ENCODE assay signal across 3 cellular contexts in the genomic region with DNA sequence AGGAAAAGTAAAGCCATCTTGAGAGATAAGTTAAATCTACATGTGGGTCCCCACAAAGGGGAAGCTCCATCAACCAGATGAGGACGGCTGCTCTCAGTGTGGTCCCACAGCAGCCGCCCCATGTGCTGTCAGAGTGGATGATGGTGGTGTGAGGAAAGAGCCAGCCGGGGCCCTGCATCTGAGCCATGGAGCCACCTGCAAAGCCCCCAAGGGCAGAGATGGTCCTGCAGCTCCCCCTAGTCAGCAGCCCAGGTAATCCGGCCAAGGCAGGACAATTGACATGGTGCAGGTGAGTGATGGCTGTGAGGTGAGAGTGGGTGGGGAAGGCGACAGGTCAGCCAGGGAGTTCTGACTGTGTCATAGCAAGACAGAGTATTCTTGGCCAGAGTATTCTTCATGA.
TF ChIP-seq lines count a peak whose summit lies in the region.

No MANE protein-coding gene starts in this region.

TF ChIP-seq in SK-N-SH, 30 proteins besides CTCF, POLR2A, EP300 and RAD21 (continued from another document):
- TF ChIP-seq, protein P1, sequence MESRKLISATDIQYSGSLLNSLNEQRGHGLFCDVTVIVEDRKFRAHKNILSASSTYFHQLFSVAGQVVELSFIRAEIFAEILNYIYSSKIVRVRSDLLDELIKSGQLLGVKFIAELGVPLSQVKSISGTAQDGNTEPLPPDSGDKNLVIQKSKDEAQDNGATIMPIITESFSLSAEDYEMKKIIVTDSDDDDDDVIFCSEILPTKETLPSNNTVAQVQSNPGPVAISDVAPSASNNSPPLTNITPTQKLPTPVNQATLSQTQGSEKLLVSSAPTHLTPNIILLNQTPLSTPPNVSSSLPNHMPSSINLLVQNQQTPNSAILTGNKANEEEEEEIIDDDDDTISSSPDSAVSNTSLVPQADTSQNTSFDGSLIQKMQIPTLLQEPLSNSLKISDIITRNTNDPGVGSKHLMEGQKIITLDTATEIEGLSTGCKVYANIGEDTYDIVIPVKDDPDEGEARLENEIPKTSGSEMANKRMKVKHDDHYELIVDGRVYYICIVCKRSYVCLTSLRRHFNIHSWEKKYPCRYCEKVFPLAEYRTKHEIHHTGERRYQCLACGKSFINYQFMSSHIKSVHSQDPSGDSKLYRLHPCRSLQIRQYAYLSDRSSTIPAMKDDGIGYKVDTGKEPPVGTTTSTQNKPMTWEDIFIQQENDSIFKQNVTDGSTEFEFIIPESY (IDR thresholded peaks at IDR 0.05; ENCODE audit: borderline replicate concordance, low read depth): no peak
- TF ChIP-seq GATA2 (CRISPR knock-in tag; IDR thresholded peaks at IDR 0.05) (no peak), GABPA (IDR thresholded peaks at IDR 0.05; ENCODE audit: low read depth) (no peak), YY1 (IDR thresholded peaks at IDR 0.05; ENCODE audit: low read depth) (no peak), MXI1 (IDR thresholded peaks at IDR 0.05; ENCODE audit: low read depth, low read length) (no peak)
- TF ChIP-seq, protein P2, sequence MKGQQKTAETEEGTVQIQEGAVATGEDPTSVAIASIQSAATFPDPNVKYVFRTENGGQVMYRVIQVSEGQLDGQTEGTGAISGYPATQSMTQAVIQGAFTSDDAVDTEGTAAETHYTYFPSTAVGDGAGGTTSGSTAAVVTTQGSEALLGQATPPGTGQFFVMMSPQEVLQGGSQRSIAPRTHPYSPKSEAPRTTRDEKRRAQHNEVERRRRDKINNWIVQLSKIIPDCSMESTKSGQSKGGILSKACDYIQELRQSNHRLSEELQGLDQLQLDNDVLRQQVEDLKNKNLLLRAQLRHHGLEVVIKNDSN (IDR thresholded peaks at IDR 0.05; ENCODE audit: borderline replicate concordance, low read depth): no peak

TF ChIP-seq in SK-N-SH treated with all-trans-retinoic acid at 6 μM for 48 hours, 23 proteins besides CTCF, POLR2A, EP300 and RAD21:
- TF ChIP-seq, protein P3, sequence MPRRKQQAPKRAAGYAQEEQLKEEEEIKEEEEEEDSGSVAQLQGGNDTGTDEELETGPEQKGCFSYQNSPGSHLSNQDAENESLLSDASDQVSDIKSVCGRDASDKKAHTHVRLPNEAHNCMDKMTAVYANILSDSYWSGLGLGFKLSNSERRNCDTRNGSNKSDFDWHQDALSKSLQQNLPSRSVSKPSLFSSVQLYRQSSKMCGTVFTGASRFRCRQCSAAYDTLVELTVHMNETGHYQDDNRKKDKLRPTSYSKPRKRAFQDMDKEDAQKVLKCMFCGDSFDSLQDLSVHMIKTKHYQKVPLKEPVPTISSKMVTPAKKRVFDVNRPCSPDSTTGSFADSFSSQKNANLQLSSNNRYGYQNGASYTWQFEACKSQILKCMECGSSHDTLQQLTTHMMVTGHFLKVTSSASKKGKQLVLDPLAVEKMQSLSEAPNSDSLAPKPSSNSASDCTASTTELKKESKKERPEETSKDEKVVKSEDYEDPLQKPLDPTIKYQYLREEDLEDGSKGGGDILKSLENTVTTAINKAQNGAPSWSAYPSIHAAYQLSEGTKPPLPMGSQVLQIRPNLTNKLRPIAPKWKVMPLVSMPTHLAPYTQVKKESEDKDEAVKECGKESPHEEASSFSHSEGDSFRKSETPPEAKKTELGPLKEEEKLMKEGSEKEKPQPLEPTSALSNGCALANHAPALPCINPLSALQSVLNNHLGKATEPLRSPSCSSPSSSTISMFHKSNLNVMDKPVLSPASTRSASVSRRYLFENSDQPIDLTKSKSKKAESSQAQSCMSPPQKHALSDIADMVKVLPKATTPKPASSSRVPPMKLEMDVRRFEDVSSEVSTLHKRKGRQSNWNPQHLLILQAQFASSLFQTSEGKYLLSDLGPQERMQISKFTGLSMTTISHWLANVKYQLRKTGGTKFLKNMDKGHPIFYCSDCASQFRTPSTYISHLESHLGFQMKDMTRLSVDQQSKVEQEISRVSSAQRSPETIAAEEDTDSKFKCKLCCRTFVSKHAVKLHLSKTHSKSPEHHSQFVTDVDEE (CRISPR knock-in tag; IDR thresholded peaks at IDR 0.05): no peak
- TF ChIP-seq, protein P4, sequence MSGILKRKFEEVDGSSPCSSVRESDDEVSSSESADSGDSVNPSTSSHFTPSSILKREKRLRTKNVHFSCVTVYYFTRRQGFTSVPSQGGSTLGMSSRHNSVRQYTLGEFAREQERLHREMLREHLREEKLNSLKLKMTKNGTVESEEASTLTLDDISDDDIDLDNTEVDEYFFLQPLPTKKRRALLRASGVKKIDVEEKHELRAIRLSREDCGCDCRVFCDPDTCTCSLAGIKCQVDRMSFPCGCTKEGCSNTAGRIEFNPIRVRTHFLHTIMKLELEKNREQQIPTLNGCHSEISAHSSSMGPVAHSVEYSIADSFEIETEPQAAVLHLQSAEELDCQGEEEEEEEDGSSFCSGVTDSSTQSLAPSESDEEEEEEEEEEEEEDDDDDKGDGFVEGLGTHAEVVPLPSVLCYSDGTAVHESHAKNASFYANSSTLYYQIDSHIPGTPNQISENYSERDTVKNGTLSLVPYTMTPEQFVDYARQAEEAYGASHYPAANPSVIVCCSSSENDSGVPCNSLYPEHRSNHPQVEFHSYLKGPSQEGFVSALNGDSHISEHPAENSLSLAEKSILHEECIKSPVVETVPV (CRISPR knock-in tag; IDR thresholded peaks at IDR 0.05): no peak
- TF ChIP-seq ZC3H10 (CRISPR knock-in tag; IDR thresholded peaks at IDR 0.05): no peak
TF ChIP-seq in SK-N-SH treated with all-trans-retinoic acid at 6 μM for 48 hours: peak in this region for 0.

TF ChIP-seq in GM23338, 12 proteins besides CTCF, POLR2A, EP300 and RAD21 (continued from another document):
- TF ChIP-seq, protein P5, sequence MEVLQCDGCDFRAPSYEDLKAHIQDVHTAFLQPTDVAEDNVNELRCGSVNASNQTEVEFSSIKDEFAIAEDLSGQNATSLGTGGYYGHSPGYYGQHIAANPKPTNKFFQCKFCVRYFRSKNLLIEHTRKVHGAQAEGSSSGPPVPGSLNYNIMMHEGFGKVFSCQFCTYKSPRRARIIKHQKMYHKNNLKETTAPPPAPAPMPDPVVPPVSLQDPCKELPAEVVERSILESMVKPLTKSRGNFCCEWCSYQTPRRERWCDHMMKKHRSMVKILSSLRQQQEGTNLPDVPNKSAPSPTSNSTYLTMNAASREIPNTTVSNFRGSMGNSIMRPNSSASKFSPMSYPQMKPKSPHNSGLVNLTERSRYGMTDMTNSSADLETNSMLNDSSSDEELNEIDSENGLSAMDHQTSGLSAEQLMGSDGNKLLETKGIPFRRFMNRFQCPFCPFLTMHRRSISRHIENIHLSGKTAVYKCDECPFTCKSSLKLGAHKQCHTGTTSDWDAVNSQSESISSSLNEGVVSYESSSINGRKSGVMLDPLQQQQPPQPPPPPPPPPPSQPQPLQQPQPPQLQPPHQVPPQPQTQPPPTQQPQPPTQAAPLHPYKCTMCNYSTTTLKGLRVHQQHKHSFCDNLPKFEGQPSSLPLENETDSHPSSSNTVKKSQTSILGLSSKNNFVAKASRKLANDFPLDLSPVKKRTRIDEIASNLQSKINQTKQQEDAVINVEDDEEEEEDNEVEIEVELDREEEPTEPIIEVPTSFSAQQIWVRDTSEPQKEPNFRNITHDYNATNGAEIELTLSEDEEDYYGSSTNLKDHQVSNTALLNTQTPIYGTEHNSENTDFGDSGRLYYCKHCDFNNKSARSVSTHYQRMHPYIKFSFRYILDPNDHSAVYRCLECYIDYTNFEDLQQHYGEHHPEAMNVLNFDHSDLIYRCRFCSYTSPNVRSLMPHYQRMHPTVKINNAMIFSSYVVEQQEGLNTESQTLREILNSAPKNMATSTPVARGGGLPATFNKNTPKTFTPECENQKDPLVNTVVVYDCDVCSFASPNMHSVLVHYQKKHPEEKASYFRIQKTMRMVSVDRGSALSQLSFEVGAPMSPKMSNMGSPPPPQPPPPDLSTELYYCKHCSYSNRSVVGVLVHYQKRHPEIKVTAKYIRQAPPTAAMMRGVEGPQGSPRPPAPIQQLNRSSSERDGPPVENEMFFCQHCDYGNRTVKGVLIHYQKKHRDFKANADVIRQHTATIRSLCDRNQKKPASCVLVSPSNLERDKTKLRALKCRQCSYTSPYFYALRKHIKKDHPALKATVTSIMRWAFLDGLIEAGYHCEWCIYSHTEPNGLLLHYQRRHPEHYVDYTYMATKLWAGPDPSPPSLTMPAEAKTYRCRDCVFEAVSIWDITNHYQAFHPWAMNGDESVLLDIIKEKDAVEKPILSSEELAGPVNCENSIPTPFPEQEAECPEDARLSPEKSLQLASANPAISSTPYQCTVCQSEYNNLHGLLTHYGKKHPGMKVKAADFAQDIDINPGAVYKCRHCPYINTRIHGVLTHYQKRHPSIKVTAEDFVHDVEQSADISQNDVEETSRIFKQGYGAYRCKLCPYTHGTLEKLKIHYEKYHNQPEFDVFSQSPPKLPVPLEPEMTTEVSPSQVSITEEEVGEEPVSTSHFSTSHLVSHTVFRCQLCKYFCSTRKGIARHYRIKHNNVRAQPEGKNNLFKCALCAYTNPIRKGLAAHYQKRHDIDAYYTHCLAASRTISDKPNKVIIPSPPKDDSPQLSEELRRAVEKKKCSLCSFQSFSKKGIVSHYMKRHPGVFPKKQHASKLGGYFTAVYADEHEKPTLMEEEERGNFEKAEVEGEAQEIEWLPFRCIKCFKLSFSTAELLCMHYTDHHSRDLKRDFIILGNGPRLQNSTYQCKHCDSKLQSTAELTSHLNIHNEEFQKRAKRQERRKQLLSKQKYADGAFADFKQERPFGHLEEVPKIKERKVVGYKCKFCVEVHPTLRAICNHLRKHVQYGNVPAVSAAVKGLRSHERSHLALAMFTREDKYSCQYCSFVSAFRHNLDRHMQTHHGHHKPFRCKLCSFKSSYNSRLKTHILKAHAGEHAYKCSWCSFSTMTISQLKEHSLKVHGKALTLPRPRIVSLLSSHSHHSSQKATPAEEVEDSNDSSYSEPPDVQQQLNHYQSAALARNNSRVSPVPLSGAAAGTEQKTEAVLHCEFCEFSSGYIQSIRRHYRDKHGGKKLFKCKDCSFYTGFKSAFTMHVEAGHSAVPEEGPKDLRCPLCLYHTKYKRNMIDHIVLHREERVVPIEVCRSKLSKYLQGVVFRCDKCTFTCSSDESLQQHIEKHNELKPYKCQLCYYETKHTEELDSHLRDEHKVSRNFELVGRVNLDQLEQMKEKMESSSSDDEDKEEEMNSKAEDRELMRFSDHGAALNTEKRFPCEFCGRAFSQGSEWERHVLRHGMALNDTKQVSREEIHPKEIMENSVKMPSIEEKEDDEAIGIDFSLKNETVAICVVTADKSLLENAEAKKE (CRISPR knock-in tag; IDR thresholded peaks at IDR 0.05): no peak
- no peak for TF ChIP-seq STAT1 (IDR thresholded peaks at IDR 0.05; ENCODE audit: unreplicated experiment)
- no peak for TF ChIP-seq ZNF331 (CRISPR knock-in tag; IDR thresholded peaks at IDR 0.05; ENCODE audit: low read depth)
- 0 out of 2 replicates have a peak, but pooled peaks have one; percentile 11 for TF ChIP-seq CREB1 (CRISPR knock-in tag; IDR thresholded peaks at IDR 0.05; ENCODE audit: low read depth)
